ENCODE assay signal across 11 cellular contexts in the genomic region with DNA sequence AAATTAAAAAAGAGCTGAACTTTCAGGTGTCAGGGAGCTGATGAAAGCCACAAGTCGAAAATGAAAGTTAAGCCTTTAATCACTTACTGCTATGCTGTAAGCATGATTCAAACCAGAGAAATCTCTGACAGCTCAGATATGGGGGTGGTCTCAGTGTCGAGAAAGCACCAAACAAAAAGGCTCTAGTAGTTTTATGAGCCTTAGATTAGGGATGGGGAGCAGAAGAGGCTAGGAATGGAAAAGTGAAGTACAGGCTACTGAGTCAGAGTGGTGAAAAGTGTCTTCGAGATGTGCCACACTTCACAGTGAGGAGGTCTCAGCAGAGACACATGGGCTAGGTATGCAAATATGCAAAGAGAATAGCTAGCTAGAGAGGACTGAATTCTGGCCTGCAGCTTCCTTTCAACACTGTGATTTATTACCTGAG.
DNase-seq lines count a peak whose midpoint lies in the region; ATAC-seq and TF ChIP-seq lines count a peak whose summit lies in the region.
"Had no signal": no experiment of that assay in that cellular context is flagged by ENCODE, and none has a peak within 500 bp of the region (broad histone marks: within the 10 kb centered on the region; RNA-seq: fewer than 3 reads in every experiment).

No MANE protein-coding gene starts in this region.

- no peaks in the 10 kb centered on the region for H3K27me3 Mint-ChIP-seq in activated T-helper 17 cell treated with anti-CD3 and anti-CD28 coated beads, Interleukin-2, amount 50 U/mL, for 72 hours

- 37 to 51% (median 41%) methylated on average over 3 of the region's 3 CpGs for WGBS in ovary, 3 donors

- no peak for TF ChIP-seq CTCF in ovary (IDR thresholded peaks at IDR 0.05)

- no peaks in the 10 kb centered on the region for H3K27me3 ChIP-seq in ovary

- no peaks in the 10 kb centered on the region for H3K9me3 Mint-ChIP-seq in activated T-helper 17 cell treated with anti-CD3 and anti-CD28 coated beads, Interleukin-2, amount 50 U/mL, for 72 hours

- intact Hi-C loops in ovary (cut with DNase I), result no loop called here

- TF ChIP-seq POLR2A in ovary (IDR thresholded peaks at IDR 0.05), result no peak

- no peaks in the 10 kb centered on the region for H3K36me3 ChIP-seq in ovary

- H3K4me1 ChIP-seq in ovary (ENCODE audit: insufficient read depth), result no peaks in the 10 kb centered on the region

- H3K4me3 Mint-ChIP-seq in activated T-helper 17 cell treated with anti-CD3 and anti-CD28 coated beads, Interleukin-2, amount 50 U/mL, for 72 hours, result no peak overlapping the region

- DNase-seq in ELF-1 (ENCODE audit: low read depth, low spot score), result peak; percentile 46
- DNase-seq in ovary, result no peak
- no peak for DNase-seq in NCI-H2196 (lab: John Stamatoyannopoulos, UW; ENCODE audit: unreplicated experiment)
- DNase-seq in OCI-M2 (lab: John Stamatoyannopoulos, UW; ENCODE audit: unreplicated experiment), result no peak
- no peak for DNase-seq in hepatic stellate cell (ENCODE audit: low spot score)
- DNase-seq: dermis blood vessel endothelial cell, DMS79, NCI-H1105 treated with DMSO at 0.1 percent for 48 hours had no signal

- no peak overlapping the region for H3K4me3 ChIP-seq in ovary

- no peaks in the 10 kb centered on the region for H3K9me3 ChIP-seq in ovary

- H3K27ac Mint-ChIP-seq in activated T-helper 17 cell treated with anti-CD3 and anti-CD28 coated beads, Interleukin-2, amount 50 U/mL, for 72 hours, result no peak overlapping the region

- no peak overlapping the region for H3K27ac ChIP-seq in ovary

- TF ChIP-seq EP300 in ovary (IDR thresholded peaks at IDR 0.05), result no peak

- ATAC-seq in GM19372 (IDR thresholded peaks at IDR 0.05; ENCODE audit: low read depth, unreplicated experiment), result peak; percentile 89
- ATAC-seq in HG03039 (IDR thresholded peaks at IDR 0.05; ENCODE audit: unreplicated experiment), result peak; percentile 95
- peak; percentile 67 for ATAC-seq in activated T-helper 17 cell treated with anti-CD3 and anti-CD28 coated beads, Interleukin-2, amount 50 U/mL, for 72 hours (replicated peaks)

- no peaks in the 10 kb centered on the region for H3K36me3 Mint-ChIP-seq in activated T-helper 17 cell treated with anti-CD3 and anti-CD28 coated beads, Interleukin-2, amount 50 U/mL, for 72 hours (ENCODE audit: low read depth)

- no peaks in the 10 kb centered on the region for H3K4me1 Mint-ChIP-seq in activated T-helper 17 cell treated with anti-CD3 and anti-CD28 coated beads, Interleukin-2, amount 50 U/mL, for 72 hours
